ENCODE assay signal across 10 cellular contexts in genomic region chr11:85718126-85718943, GRCh38. TPM values are rescaled to one million over a fixed set of nuclear protein-coding genes. Genes with fewer than 3 reads are reported as not detected.
DNase-seq lines count a peak whose midpoint lies in the region; ATAC-seq and TF ChIP-seq lines count a peak whose summit lies in the region.
"Had no signal": no experiment of that assay in that cellular context is flagged by ENCODE, and none has a peak within 500 bp of the region (broad histone marks: within the 10 kb centered on the region; RNA-seq: fewer than 3 reads in every experiment).

No MANE protein-coding gene starts in this region.

- H3K4me3 Mint-ChIP-seq in activated CD8-positive, alpha-beta T cell treated with anti-CD3 and anti-CD28 coated beads, Interleukin-2, amount 10 ng/mL, durations not matched to agents 7 days and 5 days = no peak overlapping the region
- H3K4me3 Mint-ChIP-seq: T-helper 1 cell treated with Interleukin-12 subunit alpha and Interleukin-12 subunit beta and Interleukin-4 antibody, amounts not matched to agents 30 μg/mL and 1 μg/mL, for 36 hours had no signal

- intact Hi-C loops in dorsolateral prefrontal cortex (cut with DNase I) = loop anchor here (2.0 to 5.0 kb wide), 2 partner anchors 89 to 92 kb away; partner anchors contain the start of gene SYTL2 (in 1 of the 2)

- no peak for TF ChIP-seq CTCF in dorsolateral prefrontal cortex (IDR thresholded peaks at IDR 0.05 in 54 of 56, conservative IDR thresholded peaks at IDR 0.05 in 2 of 56; ENCODE audit: low read depth in 1 of 56, partially characterized antibody in 56 of 56)

- H3K36me3 Mint-ChIP-seq in activated CD8-positive, alpha-beta T cell treated with anti-CD3 and anti-CD28 coated beads, Interleukin-2, amount 10 ng/mL, durations not matched to agents 7 days and 5 days (ENCODE audit: low read depth) = peaks cover 7% of the 10 kb centered on the region

- CTCF ChIA-PET in activated CD8-positive, alpha-beta T cell treated with anti-CD3 and anti-CD28 coated beads, Interleukin-2, amount 10 ng/mL, durations not matched to agents 7 days and 5 days (lab: Charles Lee) = interaction anchor here (1.1 to 1.7 kb wide), 3 partner anchors 14 to 91 kb away, joined by 3 to 6 read pairs (median 3); no protein-coding TSS in a partner anchor

- POLR2A ChIA-PET in activated CD8-positive, alpha-beta T cell treated with anti-CD3 and anti-CD28 coated beads, Interleukin-2, amount 10 ng/mL, durations not matched to agents 7 days and 5 days (lab: Charles Lee) = no interaction called here

- no peaks in the 10 kb centered on the region for H3K27me3 ChIP-seq in dorsolateral prefrontal cortex

- no peaks in the 10 kb centered on the region for H3K4me1 Mint-ChIP-seq in activated CD8-positive, alpha-beta T cell treated with anti-CD3 and anti-CD28 coated beads, Interleukin-2, amount 10 ng/mL, durations not matched to agents 7 days and 5 days (ENCODE audit: low read depth)

- H3K27me3 Mint-ChIP-seq in activated CD8-positive, alpha-beta T cell treated with anti-CD3 and anti-CD28 coated beads, Interleukin-2, amount 10 ng/mL, durations not matched to agents 7 days and 5 days (ENCODE audit: low read depth) = no peaks in the 10 kb centered on the region

- no peak for TF ChIP-seq POLR2A in erythroblast (IDR thresholded peaks at IDR 0.05; ENCODE audit: low read length)

- no peaks in the 10 kb centered on the region for H3K9me3 Mint-ChIP-seq in activated CD8-positive, alpha-beta T cell treated with anti-CD3 and anti-CD28 coated beads, Interleukin-2, amount 10 ng/mL, durations not matched to agents 7 days and 5 days (ENCODE audit: insufficient read depth)
- H3K9me3 Mint-ChIP-seq: T-helper 1 cell treated with Interleukin-12 subunit alpha and Interleukin-12 subunit beta and Interleukin-4 antibody, amounts not matched to agents 30 μg/mL and 1 μg/mL, for 36 hours had no signal

- DNase-seq in NCI-H1048 (lab: John Stamatoyannopoulos, UW) = peak; percentile 9
- DNase-seq in dorsolateral prefrontal cortex = no peak
- DNase-seq in medulla oblongata (ENCODE audit: extremely low spot score) = peak; percentile 46
- peak; percentile 69 for DNase-seq in superior temporal gyrus (ENCODE audit: extremely low spot score)
- no peak for DNase-seq in activated CD4-positive, alpha-beta T cell treated with anti-CD3 and anti-CD28 coated beads for 48 hours
- no peak for DNase-seq in activated CD8-positive, alpha-beta T cell treated with anti-CD3 and anti-CD28 coated beads, Interleukin-2, amount 10 ng/mL, durations not matched to agents 7 days and 5 days
- no peak for DNase-seq in erythroblast (lab: John Stamatoyannopoulos, UW)
- DNase-seq: NCI-H2227 treated with DMSO at 0.1 percent for 48 hours had no signal

- H3K27ac ChIP-seq in dorsolateral prefrontal cortex = peak overlapping the region; percentile 32 to 95 (median 87)

- ATAC-seq in activated CD8-positive, alpha-beta T cell treated with anti-CD3 and anti-CD28 coated beads, Interleukin-2, amount 10 ng/mL, durations not matched to agents 7 days and 5 days = no peak
- no peak for ATAC-seq in GM18873 (IDR thresholded peaks at IDR 0.05; ENCODE audit: low FRiP score, unreplicated experiment)

- no peak overlapping the region for H3K27ac Mint-ChIP-seq in activated CD8-positive, alpha-beta T cell treated with anti-CD3 and anti-CD28 coated beads, Interleukin-2, amount 10 ng/mL, durations not matched to agents 7 days and 5 days
- H3K27ac Mint-ChIP-seq: T-helper 1 cell treated with Interleukin-12 subunit alpha and Interleukin-12 subunit beta and Interleukin-4 antibody, amounts not matched to agents 30 μg/mL and 1 μg/mL, for 36 hours had no signal

- H3K4me3 ChIP-seq in dorsolateral prefrontal cortex = peak overlapping the region; percentile 33 to 72 (median 56)

RNA-seq across cellular contexts. Expression of gene CCDC89, which starts 32.3 kb away (rescaled TPM):
- 1 to 10 TPM in 113 of 120 experiments, under 1 TPM in 7; 0.56 to 3.8 (median 1.9) TPM for total RNA-seq in dorsolateral prefrontal cortex
- total RNA-seq in activated CD8-positive, alpha-beta T cell treated with anti-CD3 and anti-CD28 coated beads, Interleukin-2, amount 10 ng/mL, durations not matched to agents 7 days and 5 days = under 1 TPM; 0.23 to 0.63 TPM

RNA-seq across cellular contexts. Expression of gene CREBZF, which starts 53.4 kb away (rescaled TPM):
- 10 to 100 TPM; 41.8 to 87.2 (median 58.4) TPM for total RNA-seq in dorsolateral prefrontal cortex
- total RNA-seq in activated CD8-positive, alpha-beta T cell treated with anti-CD3 and anti-CD28 coated beads, Interleukin-2, amount 10 ng/mL, durations not matched to agents 7 days and 5 days = 10 to 100 TPM; 51.4 to 54.8 TPM

Comparison
In these comparisons a context has a peak if more than half of its experiments do, and no peak if none do; other contexts are left out.
1. DNase-seq: peak in NCI-H1048 (single experiment), medulla oblongata (single experiment) and superior temporal gyrus (single experiment); none in dorsolateral prefrontal cortex (0 of 10), activated CD4-positive, alpha-beta T cell treated with anti-CD3 and anti-CD28 coated beads for 48 hours (single experiment), activated CD8-positive, alpha-beta T cell treated with anti-CD3 and anti-CD28 coated beads, Interleukin-2, amount 10 ng/mL, durations not matched to agents 7 days and 5 days (single experiment) and erythroblast (0 of 2).